ENCODE assay signal across 7 cellular contexts in the genomic region with DNA sequence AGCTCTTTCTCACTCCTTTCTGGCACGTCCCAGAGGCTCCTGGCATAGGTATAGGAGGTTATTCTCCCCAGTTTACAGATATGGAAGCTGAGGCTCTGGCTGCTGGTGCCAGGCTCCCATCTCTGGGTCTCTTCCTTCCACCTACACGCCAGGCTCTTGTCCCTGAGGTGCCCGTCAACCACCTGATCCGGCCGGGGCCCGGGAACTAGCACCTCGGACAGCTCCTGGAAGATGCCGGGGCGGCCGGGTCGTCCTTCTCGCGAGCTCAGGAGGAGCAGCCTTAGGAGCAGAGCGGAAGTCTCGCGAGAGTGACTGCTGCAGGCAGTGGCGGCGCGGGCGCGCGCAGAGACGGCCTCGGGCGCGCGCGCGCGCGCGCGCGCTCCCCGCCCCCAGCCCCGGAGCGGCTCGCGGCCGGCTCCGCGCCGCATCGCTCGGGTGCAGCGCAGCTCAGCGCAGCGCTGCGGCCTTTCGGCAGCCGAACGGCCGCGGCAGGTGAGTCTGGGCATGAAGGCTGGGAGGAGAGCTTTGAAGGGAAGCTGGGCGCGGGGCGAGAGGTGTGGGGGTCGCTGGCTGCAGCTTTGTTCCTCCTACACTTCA. TPM values are rescaled to one million over a fixed set of nuclear protein-coding genes. Genes with fewer than 3 reads are reported as not detected.
DNase-seq lines count a peak whose midpoint lies in the region; ATAC-seq and TF ChIP-seq lines count a peak whose summit lies in the region.

SCAMP5 (plus strand) TSS at position 382 of the 597 bp plus-strand sequence. CDS start 16,277 bp downstream, outside the sequence.

- TF ChIP-seq RAD21 in liver (IDR thresholded peaks at IDR 0.05) = no peak

- intact Hi-C loops in activated CD8-positive, alpha-beta T cell treated with anti-CD3 and anti-CD28 coated beads for 36 hours (cut with micrococcal nuclease) = no loop called here

- CTCF ChIA-PET in activated CD8-positive, alpha-beta T cell treated with anti-CD3 and anti-CD28 coated beads for 36 hours (lab: Charles Lee) = interaction anchor here (0.5 to 1.2 kb wide), 5 partner anchors 13 to 209 kb away, joined by 3 read pairs; partner anchors contain the start of gene C15orf39

- peaks cover 37% of the 10 kb centered on the region for H3K27me3 Mint-ChIP-seq in activated CD8-positive, alpha-beta T cell treated with anti-CD3 and anti-CD28 coated beads for 36 hours

- peak; percentile 90 for ATAC-seq in GM18867 (IDR thresholded peaks at IDR 0.05; ENCODE audit: unreplicated experiment)
- peak; percentile 99 for ATAC-seq in activated CD8-positive, alpha-beta T cell treated with anti-CD3 and anti-CD28 coated beads for 36 hours

- no peak for TF ChIP-seq CTCF in HL-60 (IDR thresholded peaks at IDR 0.05; ENCODE audit: insufficient read depth, low read length)
- no peak for TF ChIP-seq CTCF in activated CD8-positive, alpha-beta T cell treated with anti-CD3 and anti-CD28 coated beads for 36 hours (IDR thresholded peaks at IDR 0.05)
- no peak for TF ChIP-seq CTCF in liver (IDR thresholded peaks at IDR 0.05; ENCODE audit: low read depth, low read length, missing input control)

- H3K27ac Mint-ChIP-seq in activated CD8-positive, alpha-beta T cell treated with anti-CD3 and anti-CD28 coated beads for 36 hours = no peak within 1 kb of the TSS

- no peaks in the 10 kb centered on the region for H3K36me3 Mint-ChIP-seq in activated CD8-positive, alpha-beta T cell treated with anti-CD3 and anti-CD28 coated beads for 36 hours (ENCODE audit: low read depth)

- no peaks in the 10 kb centered on the region for H3K9me3 Mint-ChIP-seq in activated CD8-positive, alpha-beta T cell treated with anti-CD3 and anti-CD28 coated beads for 36 hours

- H3K36me3 ChIP-seq in liver (ENCODE audit: control insufficient read depth in 4 of 4, insufficient read depth in 3 of 4, low read depth in 1 of 4, low read length in 3 of 4) = no peaks in the 10 kb centered on the region

- H3K4me1 Mint-ChIP-seq in activated CD8-positive, alpha-beta T cell treated with anti-CD3 and anti-CD28 coated beads for 36 hours (ENCODE audit: low read depth) = peaks cover 11% of the 10 kb centered on the region

- POLR2A ChIA-PET in activated CD8-positive, alpha-beta T cell treated with anti-CD3 and anti-CD28 coated beads for 36 hours (lab: Charles Lee) = interaction anchor here (0.9 to 2.2 kb wide), 6 partner anchors 10 to 44 kb away, joined by 3 to 7 read pairs (median 3); partner anchors contain the start of genes PPCDC and RPP25

- H3K27me3 ChIP-seq in HL-60 (ENCODE audit: insufficient read depth, poor library complexity, severe bottlenecking) (peaks cover 16% of the 10 kb centered on the region), liver (ENCODE audit: control insufficient read depth in 4 of 4, insufficient read depth in 4 of 4, low read length in 3 of 4) (no peaks in the 10 kb centered on the region)

- H3K9ac ChIP-seq in liver (ENCODE audit: low read depth in 1 of 2, low read length in 2 of 2) = no peak within 1 kb of the TSS

- H3K9me3 ChIP-seq in liver (ENCODE audit: control insufficient read depth in 4 of 4, low read length in 3 of 4) = no peaks in the 10 kb centered on the region

- H3K4me1 ChIP-seq in liver (ENCODE audit: control insufficient read depth in 4 of 4, insufficient read depth in 4 of 4, low read length in 3 of 4) = peaks cover 4 to 6% (median 6%) of the 10 kb centered on the region in 4 donors

- peak within 1 kb of the TSS; percentile 68 for H3K4me3 Mint-ChIP-seq in activated CD8-positive, alpha-beta T cell treated with anti-CD3 and anti-CD28 coated beads for 36 hours

- 1% methylated on average over 58 of the region's 58 CpGs for WGBS in liver

- no peak within 1 kb of the TSS for H3K27ac ChIP-seq in HL-60 (replicated peaks)
- no peak within 1 kb of the TSS for H3K27ac ChIP-seq in liver (ENCODE audit: low read depth in 1 of 2, low read length in 2 of 2)

- peak within 1 kb of the TSS; percentile 73 for H3K4me3 ChIP-seq in HL-60 (replicated peaks; ENCODE audit: insufficient read depth, low read length)
- peak within 1 kb of the TSS; percentile 3 to 79 (median 76) for H3K4me3 ChIP-seq in liver (ENCODE audit: low read depth in 1 of 3, low read length in 3 of 3)

- peak; percentile 94 to 95 for DNase-seq in HL-60 (ENCODE audit: low read depth in 1 of 2, low spot score in 1 of 2)
- peak; percentile 99 for DNase-seq in NCI-H82 (lab: John Stamatoyannopoulos, UW)
- DNase-seq in activated CD8-positive, alpha-beta T cell treated with anti-CD3 and anti-CD28 coated beads for 36 hours = peak; percentile 96
- peak; percentile 98 for DNase-seq in ecto neural progenitor cell (ENCODE audit: low spot score)
- peak; percentile 80 for DNase-seq in stimulated activated CD4-positive, alpha-beta T cell treated with anti-CD3 and anti-CD28 coated beads, Interleukin-2, amount 100 ng/mL, for 4 hours (ENCODE audit: low read depth)

TF ChIP-seq in liver, 16 proteins besides CTCF, POLR2A, EP300 and RAD21:
- TF ChIP-seq, protein P1, sequence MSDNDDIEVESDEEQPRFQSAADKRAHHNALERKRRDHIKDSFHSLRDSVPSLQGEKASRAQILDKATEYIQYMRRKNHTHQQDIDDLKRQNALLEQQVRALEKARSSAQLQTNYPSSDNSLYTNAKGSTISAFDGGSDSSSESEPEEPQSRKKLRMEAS (IDR thresholded peaks at IDR 0.05) = no peak
- no peak for TF ChIP-seq RXRA (IDR thresholded peaks at IDR 0.05)
- TF ChIP-seq, protein P2, sequence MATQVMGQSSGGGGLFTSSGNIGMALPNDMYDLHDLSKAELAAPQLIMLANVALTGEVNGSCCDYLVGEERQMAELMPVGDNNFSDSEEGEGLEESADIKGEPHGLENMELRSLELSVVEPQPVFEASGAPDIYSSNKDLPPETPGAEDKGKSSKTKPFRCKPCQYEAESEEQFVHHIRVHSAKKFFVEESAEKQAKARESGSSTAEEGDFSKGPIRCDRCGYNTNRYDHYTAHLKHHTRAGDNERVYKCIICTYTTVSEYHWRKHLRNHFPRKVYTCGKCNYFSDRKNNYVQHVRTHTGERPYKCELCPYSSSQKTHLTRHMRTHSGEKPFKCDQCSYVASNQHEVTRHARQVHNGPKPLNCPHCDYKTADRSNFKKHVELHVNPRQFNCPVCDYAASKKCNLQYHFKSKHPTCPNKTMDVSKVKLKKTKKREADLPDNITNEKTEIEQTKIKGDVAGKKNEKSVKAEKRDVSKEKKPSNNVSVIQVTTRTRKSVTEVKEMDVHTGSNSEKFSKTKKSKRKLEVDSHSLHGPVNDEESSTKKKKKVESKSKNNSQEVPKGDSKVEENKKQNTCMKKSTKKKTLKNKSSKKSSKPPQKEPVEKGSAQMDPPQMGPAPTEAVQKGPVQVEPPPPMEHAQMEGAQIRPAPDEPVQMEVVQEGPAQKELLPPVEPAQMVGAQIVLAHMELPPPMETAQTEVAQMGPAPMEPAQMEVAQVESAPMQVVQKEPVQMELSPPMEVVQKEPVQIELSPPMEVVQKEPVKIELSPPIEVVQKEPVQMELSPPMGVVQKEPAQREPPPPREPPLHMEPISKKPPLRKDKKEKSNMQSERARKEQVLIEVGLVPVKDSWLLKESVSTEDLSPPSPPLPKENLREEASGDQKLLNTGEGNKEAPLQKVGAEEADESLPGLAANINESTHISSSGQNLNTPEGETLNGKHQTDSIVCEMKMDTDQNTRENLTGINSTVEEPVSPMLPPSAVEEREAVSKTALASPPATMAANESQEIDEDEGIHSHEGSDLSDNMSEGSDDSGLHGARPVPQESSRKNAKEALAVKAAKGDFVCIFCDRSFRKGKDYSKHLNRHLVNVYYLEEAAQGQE (IDR thresholded peaks at IDR 0.05) = peak; percentile 99
- peak; percentile 99 for TF ChIP-seq ZBTB33 (IDR thresholded peaks at IDR 0.05)
- no peak for TF ChIP-seq JUND (IDR thresholded peaks at IDR 0.05)
- no peak for TF ChIP-seq FOXA1 (IDR thresholded peaks at IDR 0.05)
- TF ChIP-seq YY1 (IDR thresholded peaks at IDR 0.05) = peak; percentile 24

RNA-seq across cellular contexts. Expression of gene SCAMP5, which starts in this region (rescaled TPM):
- 1 to 10 TPM in 1 of 2 experiments, under 1 TPM in 1; 0.65 to 1.1 TPM for total RNA-seq in activated CD8-positive, alpha-beta T cell treated with anti-CD3 and anti-CD28 coated beads for 36 hours
- total RNA-seq in liver = 1 to 10 TPM in 1 of 2 donors, under 1 TPM in 1; 0.50 to 5.8 TPM
- 1 to 10 TPM; 5.6 to 7.5 TPM for polyA plus RNA-seq in liver
